Comparison of ENCODE assay signal across 24 cellular contexts in genomic region chr7:2539031-2540028, GRCh38. TPM values are rescaled to one million over a fixed set of nuclear protein-coding genes. Genes with fewer than 3 reads are reported as not detected.
DNase-seq lines count a peak whose midpoint lies in the region; TF ChIP-seq lines count a peak whose summit lies in the region.
"Had no signal": no experiment of that assay in that cellular context is flagged by ENCODE, and none has a peak within 500 bp of the region (broad histone marks: within the 10 kb centered on the region; RNA-seq: fewer than 3 reads in every experiment).

No MANE protein-coding gene starts in this region.

- TF ChIP-seq EP300 in suprapubic skin (IDR thresholded peaks at IDR 0.05) = no peak

- WGBS in suprapubic skin = 94% methylated on average over 12 of the region's 37 CpGs

- H3K4me1 ChIP-seq in suprapubic skin = peaks cover 3% of the 10 kb centered on the region
- H3K4me1 ChIP-seq: gastroesophageal sphincter had no signal

- no peak overlapping the region for H3K4me3 ChIP-seq in suprapubic skin
- H3K4me3 ChIP-seq: esophagus squamous epithelium, gastroesophageal sphincter, MG63, PC-9, SJSA1 had no signal

- no peaks in the 10 kb centered on the region for H3K9me3 ChIP-seq in suprapubic skin
- H3K9me3 ChIP-seq: esophagus squamous epithelium, gastroesophageal sphincter, MG63, SJSA1 had no signal

- TF ChIP-seq POLR2A in suprapubic skin (IDR thresholded peaks at IDR 0.05) = no peak

- peak overlapping the region; percentile 56 for H3K27ac ChIP-seq in RWPE1
- no peak overlapping the region for H3K27ac ChIP-seq in suprapubic skin
- H3K27ac ChIP-seq: esophagus squamous epithelium, gastroesophageal sphincter, PC-9, SJSA1 had no signal

- no peaks in the 10 kb centered on the region for H3K27me3 ChIP-seq in suprapubic skin
- H3K27me3 ChIP-seq: gastroesophageal sphincter, MG63, SJSA1 had no signal

- CTCF ChIA-PET in RWPE1 (lab: Yijun Ruan, JAX) = interaction anchor here (0.6 to 0.9 kb wide), 2 partner anchors 13 to 955 kb away, joined by 3 read pairs; no protein-coding TSS in a partner anchor

- DNase-seq in activated effector memory CD4-positive, alpha-beta T cell treated with anti-CD3 and anti-CD28 coated beads, Interleukin-2, amount 50 U/mL, for 16 hours = peak; percentile 60
- no peak for DNase-seq in activated effector memory CD4-positive, alpha-beta T cell treated with Interleukin-2 at 50 U/mL for 16 hours
- no peak for DNase-seq in RWPE1 (ENCODE audit: low spot score)
- peak; percentile 6 for DNase-seq in iPS-NIHi7 (ENCODE audit: extremely low spot score)
- DNase-seq in suprapubic skin (ENCODE audit: low spot score in 2 of 2) = peak; percentile 62 to 73
- no peak for DNase-seq in stimulated activated CD4-positive, alpha-beta T cell treated with anti-CD3 and anti-CD28 coated beads, Interleukin-1b, Interleukin-23, amount 100 ng/mL, for 48 hours
- DNase-seq in NCI-H2029 (lab: John Stamatoyannopoulos, UW) = no peak
- no peak for DNase-seq in NCI-H1105 treated with DMSO at 0.1 percent for 48 hours (lab: John Stamatoyannopoulos, UW)
- DNase-seq: activated CD4-positive, alpha-beta T cell treated with anti-CD3 and anti-CD28 coated beads, Interleukin-2, amount 50 U/mL, for 4 hours; activated naive CD4-positive, alpha-beta T cell; activated T-cell treated with anti-CD3 and anti-CD28 coated beads for 4 hours; anterior cingulate cortex; Calu3; cerebellar nuclear complex; esophagus squamous epithelium; MG63; NCI-H1694; NCI-H2227 treated with DMSO at 0.1 percent for 48 hours; NCI-H82; PC-9; substantia nigra; T-helper 17 cell had no signal

- POLR2A ChIA-PET in RWPE1 (lab: Yijun Ruan, JAX; ENCODE audit: low non-redundant PET) = no interaction called here

- TF ChIP-seq CTCF in RWPE1 (conservative IDR thresholded peaks at IDR 0.05; ENCODE audit: low read depth) (no peak), suprapubic skin (IDR thresholded peaks at IDR 0.05) (no peak)

- H3K36me3 ChIP-seq in suprapubic skin = peaks cover 63% of the 10 kb centered on the region

RNA-seq across cellular contexts. Expression of gene BRAT1, which starts 16.0 kb away (rescaled TPM):
- 10 to 100 TPM; 51.5 to 79.3 (median 63.3) TPM for total RNA-seq in suprapubic skin

RNA-seq across cellular contexts. Expression of gene IQCE, which starts 19.4 kb away (rescaled TPM):
- total RNA-seq in suprapubic skin = 10 to 100 TPM; 10.1 to 18.8 (median 15.7) TPM

RNA-seq across cellular contexts. Expression of gene LFNG, which starts 19.8 kb away (rescaled TPM):
- total RNA-seq in suprapubic skin = 100 to 1,000 TPM; 105 to 198 (median 150) TPM

Comparison
In these comparisons a context has a peak if more than half of its experiments do, and no peak if none do; other contexts are left out.
1. DNase-seq: peak in activated effector memory CD4-positive, alpha-beta T cell treated with anti-CD3 and anti-CD28 coated beads, Interleukin-2, amount 50 U/mL, for 16 hours (single experiment), iPS-NIHi7 (single experiment) and suprapubic skin (2 of 2); none in activated effector memory CD4-positive, alpha-beta T cell treated with Interleukin-2 at 50 U/mL for 16 hours (single experiment), RWPE1 (single experiment), stimulated activated CD4-positive, alpha-beta T cell treated with anti-CD3 and anti-CD28 coated beads, Interleukin-1b, Interleukin-23, amount 100 ng/mL, for 48 hours (single experiment), NCI-H2029 (single experiment) and NCI-H1105 treated with DMSO at 0.1 percent for 48 hours (single experiment).